Comparison of ENCODE assay signal across 1 cellular context in the genomic region with DNA sequence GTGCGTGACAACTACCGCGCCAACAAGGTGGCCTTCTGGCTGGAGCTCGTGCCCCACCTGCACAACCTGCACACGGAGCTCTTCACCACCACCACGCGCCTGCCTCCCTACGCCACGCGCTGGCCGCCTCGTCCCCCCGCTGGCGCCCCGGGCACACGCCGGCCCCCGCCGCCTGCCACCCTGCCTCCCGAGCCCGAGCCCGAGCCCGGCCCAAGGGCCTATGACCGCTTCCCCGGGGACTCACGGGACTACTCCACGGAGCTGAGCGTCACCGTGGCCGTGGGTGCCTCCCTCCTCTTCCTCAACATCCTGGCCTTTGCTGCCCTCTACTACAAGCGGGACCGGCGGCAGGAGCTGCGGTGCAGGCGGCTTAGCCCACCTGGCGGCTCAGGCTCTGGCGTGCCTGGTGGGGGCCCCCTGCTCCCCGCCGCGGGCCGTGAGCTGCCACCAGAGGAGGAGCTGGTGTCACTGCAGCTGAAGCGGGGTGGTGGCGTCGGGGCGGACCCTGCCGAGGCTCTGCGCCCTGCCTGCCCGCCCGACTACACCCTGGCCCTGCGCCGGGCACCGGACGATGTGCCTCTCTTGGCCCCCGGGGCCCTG.
TF ChIP-seq lines count a peak whose summit lies in the region.

No MANE protein-coding gene starts in this region.

TF ChIP-seq in K562, 482 proteins besides CTCF, POLR2A, EP300 and RAD21:
- TF ChIP-seq, protein P1, sequence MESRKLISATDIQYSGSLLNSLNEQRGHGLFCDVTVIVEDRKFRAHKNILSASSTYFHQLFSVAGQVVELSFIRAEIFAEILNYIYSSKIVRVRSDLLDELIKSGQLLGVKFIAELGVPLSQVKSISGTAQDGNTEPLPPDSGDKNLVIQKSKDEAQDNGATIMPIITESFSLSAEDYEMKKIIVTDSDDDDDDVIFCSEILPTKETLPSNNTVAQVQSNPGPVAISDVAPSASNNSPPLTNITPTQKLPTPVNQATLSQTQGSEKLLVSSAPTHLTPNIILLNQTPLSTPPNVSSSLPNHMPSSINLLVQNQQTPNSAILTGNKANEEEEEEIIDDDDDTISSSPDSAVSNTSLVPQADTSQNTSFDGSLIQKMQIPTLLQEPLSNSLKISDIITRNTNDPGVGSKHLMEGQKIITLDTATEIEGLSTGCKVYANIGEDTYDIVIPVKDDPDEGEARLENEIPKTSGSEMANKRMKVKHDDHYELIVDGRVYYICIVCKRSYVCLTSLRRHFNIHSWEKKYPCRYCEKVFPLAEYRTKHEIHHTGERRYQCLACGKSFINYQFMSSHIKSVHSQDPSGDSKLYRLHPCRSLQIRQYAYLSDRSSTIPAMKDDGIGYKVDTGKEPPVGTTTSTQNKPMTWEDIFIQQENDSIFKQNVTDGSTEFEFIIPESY (CRISPR knock-in tag; IDR thresholded peaks at IDR 0.05), result peak; percentile 47; the same call in 1 of the 2 replicates
- TF ChIP-seq RBM34 (IDR thresholded peaks at IDR 0.05; ENCODE audit: borderline replicate concordance, insufficient read depth, low read length), result no peak
